Comparison of ENCODE assay signal across 20 cellular contexts in the genomic region with DNA sequence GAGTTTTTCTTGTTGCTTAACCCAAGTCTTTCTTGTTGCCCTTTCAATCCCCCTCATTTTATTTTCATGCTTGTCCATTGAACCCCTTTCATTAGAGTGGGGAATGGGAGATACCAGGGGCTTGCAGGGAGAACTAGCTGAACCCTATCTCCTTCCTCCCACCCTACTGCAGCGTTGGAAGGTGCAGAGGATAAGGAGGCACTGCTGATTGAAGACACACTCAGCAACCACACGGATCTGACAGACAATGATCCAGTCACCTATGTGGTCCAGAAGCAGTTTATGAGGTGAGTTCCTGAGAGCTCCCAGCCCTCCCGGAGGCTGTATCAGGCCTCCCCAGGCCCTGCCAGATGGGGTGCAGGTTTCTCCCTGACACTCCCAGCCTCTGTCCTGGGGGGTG. TPM values are rescaled to one million over a fixed set of nuclear protein-coding genes. Genes with fewer than 3 reads are reported as not detected.
DNase-seq lines count a peak whose midpoint lies in the region; ATAC-seq and TF ChIP-seq lines count a peak whose summit lies in the region.
"Had no signal": no experiment of that assay in that cellular context is flagged by ENCODE, and none has a peak within 500 bp of the region (broad histone marks: within the 10 kb centered on the region; RNA-seq: fewer than 3 reads in every experiment).

No MANE protein-coding gene starts in this region.

- H3K27me3 ChIP-seq in duodenal mucosa (ENCODE audit: control insufficient read depth in 1 of 2, insufficient read depth in 2 of 2, low read length in 2 of 2) (no peaks in the 10 kb centered on the region), transverse colon (no peaks in the 10 kb centered on the region), upper lobe of right lung (no peaks in the 10 kb centered on the region)
- H3K27me3 ChIP-seq: Peyer's patch had no signal

- TF ChIP-seq POLR2A in transverse colon (IDR thresholded peaks at IDR 0.05), result no peak

- no peaks in the 10 kb centered on the region for H3K9me3 ChIP-seq in duodenal mucosa (ENCODE audit: control insufficient read depth in 1 of 2, low read length in 2 of 2)
- no peaks in the 10 kb centered on the region for H3K9me3 ChIP-seq in mucosa of descending colon
- no peaks in the 10 kb centered on the region for H3K9me3 ChIP-seq in transverse colon
- H3K9me3 ChIP-seq in upper lobe of right lung, result no peaks in the 10 kb centered on the region
- H3K9me3 ChIP-seq: Peyer's patch had no signal

- peak; percentile 16 for DNase-seq in Right ventricle myocardium inferior (ENCODE audit: missing footprints)
- DNase-seq in left cardiac atrium, result no peak
- no peak for DNase-seq in mucosa of descending colon
- DNase-seq in transverse colon, result no peak
- DNase-seq in NCI-H526 (lab: John Stamatoyannopoulos, UW), result no peak
- DNase-seq in upper lobe of right lung, result no peak
- DNase-seq: CD4-positive, CD25-positive, alpha-beta regulatory T cell; COR-L47; GDM1; GM23248; HCEC 1CT; NCI-H1105 treated with DMSO at 0.1 percent for 48 hours; NCI-H1694; NCI-H748 treated with DMSO at 0.1 percent for 48 hours; NK-92 treated with Interleukin-12 subunit alpha and Interleukin-12 subunit beta, amount 100 ng/mL, for 24 hours; SHP77 treated with DMSO at 0.1 percent for 48 hours had no signal

- WGBS in transverse colon (ENCODE audit: low coverage in 1 of 2), 2 donors, result 40 to 45% methylated on average over 1 to 3 of the region's 3 CpGs

- no peak for TF ChIP-seq EP300 in transverse colon (IDR thresholded peaks at IDR 0.05; ENCODE audit: low read depth)

- peaks cover 6 to 49% of the 10 kb centered on the region in 2 donors for H3K36me3 ChIP-seq in duodenal mucosa (ENCODE audit: control insufficient read depth in 1 of 2, insufficient read depth in 2 of 2, low read length in 2 of 2)
- H3K36me3 ChIP-seq in mucosa of descending colon (ENCODE audit: low read depth), result no peaks in the 10 kb centered on the region
- H3K36me3 ChIP-seq in transverse colon, result no peaks in the 10 kb centered on the region
- no peaks in the 10 kb centered on the region for H3K36me3 ChIP-seq in upper lobe of right lung

- intact Hi-C loops in Right ventricle myocardium inferior (cut with DNase I) (no loop called here), left cardiac atrium (cut with DNase I) (loop anchor here in 1 of 2 donors (5.0 kb wide), 1 partner anchor 43 kb away; a partner anchor contains a TSS), mucosa of descending colon (cut with DNase I, micrococcal nuclease) (no loop called here), transverse colon (cut with DNase I; ENCODE audit: low total_unique reads) (no loop called here), upper lobe of right lung (cut with DNase I) (no loop called here)

- H3K27ac ChIP-seq in duodenal mucosa (ENCODE audit: low read depth, low read length) (peak overlapping the region; percentile 33), transverse colon (peak overlapping the region; percentile 66 to 75 (median 74)), upper lobe of right lung (no peak overlapping the region)
- H3K27ac ChIP-seq: 22Rv1, GM23248 had no signal

- TF ChIP-seq CTCF in mucosa of descending colon (IDR thresholded peaks at IDR 0.05) (no peak), transverse colon (IDR thresholded peaks at IDR 0.05) (no peak), upper lobe of right lung (IDR thresholded peaks at IDR 0.05) (no peak)

- no peak overlapping the region for H3K4me3 ChIP-seq in duodenal mucosa (ENCODE audit: low read depth in 1 of 2, low read length in 2 of 2)
- no peak overlapping the region for H3K4me3 ChIP-seq in mucosa of descending colon
- H3K4me3 ChIP-seq in transverse colon, result no peak overlapping the region
- no peak overlapping the region for H3K4me3 ChIP-seq in upper lobe of right lung
- H3K4me3 ChIP-seq: GM23248, Peyer's patch had no signal

- peaks cover 13 to 21% of the 10 kb centered on the region in 2 donors for H3K4me1 ChIP-seq in duodenal mucosa (ENCODE audit: control insufficient read depth in 1 of 2, insufficient read depth in 2 of 2, low read length in 2 of 2)
- peaks cover 19% of the 10 kb centered on the region for H3K4me1 ChIP-seq in mucosa of descending colon (ENCODE audit: low read depth)
- H3K4me1 ChIP-seq in transverse colon, result peaks cover 2 to 30% (median 23%) of the 10 kb centered on the region in 4 donors
- peaks cover 5% of the 10 kb centered on the region for H3K4me1 ChIP-seq in upper lobe of right lung

- in situ Hi-C loops in transverse colon (cut with MboI; ENCODE audit: low pct_ligation_motif_present in 1 of 4, low pct_unique_long_range_greater_than_20kb in 1 of 4, low sequenced_read_pairs in 3 of 4), result no loop called here

- ATAC-seq in Right ventricle myocardium inferior (no peak), left cardiac atrium (no peak), mucosa of descending colon (peak; percentile 35), upper lobe of right lung (no peak), GM21717 (IDR thresholded peaks at IDR 0.05; ENCODE audit: unreplicated experiment) (no peak)

- peak overlapping the region in 1 of 2 donors; percentile 26 for H3K9ac ChIP-seq in duodenal mucosa (ENCODE audit: low read depth in 1 of 2, low read length in 2 of 2)
- H3K9ac ChIP-seq: GM23248 had no signal

RNA-seq across cellular contexts. Expression of a gene that starts 32.5 kb away (rescaled TPM):
- 60.9 TPM for total RNA-seq in Right ventricle myocardium inferior
- 10 to 100 TPM; 43.8 to 45.4 TPM for total RNA-seq in left cardiac atrium
- 10 to 100 TPM; 26.8 to 86.0 (median 29.6) TPM for total RNA-seq in mucosa of descending colon
- total RNA-seq in transverse colon, result 10 to 100 TPM; 18.7 to 30.8 (median 24.2) TPM
- 57.7 TPM for total RNA-seq in upper lobe of right lung

RNA-seq across cellular contexts. Expression of a gene that starts 40.5 kb away (rescaled TPM):
- total RNA-seq in Right ventricle myocardium inferior (0.68 TPM), left cardiac atrium (1 to 10 TPM; 1.4 to 5.2 TPM), mucosa of descending colon (100 to 1,000 TPM; 166 to 453 (median 211) TPM), transverse colon (100 to 1,000 TPM; 297 to 655 (median 533) TPM), upper lobe of right lung (65.4 TPM)

RNA-seq across cellular contexts. Expression of a gene that starts 44.2 kb away (rescaled TPM):
- total RNA-seq in Right ventricle myocardium inferior (49.3 TPM), left cardiac atrium (10 to 100 TPM; 49.4 to 66.9 TPM), mucosa of descending colon (100 to 1,000 TPM in 2 of 3 donors, 10 to 100 TPM in 1; 91.0 to 122 (median 114) TPM), transverse colon (100 to 1,000 TPM in 3 of 4 donors, 10 to 100 TPM in 1; 62.8 to 984 (median 159) TPM), upper lobe of right lung (105 TPM)

Comparison
In these comparisons a context has a peak if more than half of its experiments do, and no peak if none do; other contexts are left out.
1. RNA of a gene that starts 40.5 kb away (total RNA-seq): 297 to 655 TPM in transverse colon, 166 to 453 TPM in mucosa of descending colon and 65.4 TPM in upper lobe of right lung (single experiment); 1.4 to 5.2 TPM in left cardiac atrium and 0.68 TPM in Right ventricle myocardium inferior (single experiment); every median in the first group is over 10 times any median in the second.